Comparison of ENCODE assay signal across 6 cellular contexts in the genomic region with DNA sequence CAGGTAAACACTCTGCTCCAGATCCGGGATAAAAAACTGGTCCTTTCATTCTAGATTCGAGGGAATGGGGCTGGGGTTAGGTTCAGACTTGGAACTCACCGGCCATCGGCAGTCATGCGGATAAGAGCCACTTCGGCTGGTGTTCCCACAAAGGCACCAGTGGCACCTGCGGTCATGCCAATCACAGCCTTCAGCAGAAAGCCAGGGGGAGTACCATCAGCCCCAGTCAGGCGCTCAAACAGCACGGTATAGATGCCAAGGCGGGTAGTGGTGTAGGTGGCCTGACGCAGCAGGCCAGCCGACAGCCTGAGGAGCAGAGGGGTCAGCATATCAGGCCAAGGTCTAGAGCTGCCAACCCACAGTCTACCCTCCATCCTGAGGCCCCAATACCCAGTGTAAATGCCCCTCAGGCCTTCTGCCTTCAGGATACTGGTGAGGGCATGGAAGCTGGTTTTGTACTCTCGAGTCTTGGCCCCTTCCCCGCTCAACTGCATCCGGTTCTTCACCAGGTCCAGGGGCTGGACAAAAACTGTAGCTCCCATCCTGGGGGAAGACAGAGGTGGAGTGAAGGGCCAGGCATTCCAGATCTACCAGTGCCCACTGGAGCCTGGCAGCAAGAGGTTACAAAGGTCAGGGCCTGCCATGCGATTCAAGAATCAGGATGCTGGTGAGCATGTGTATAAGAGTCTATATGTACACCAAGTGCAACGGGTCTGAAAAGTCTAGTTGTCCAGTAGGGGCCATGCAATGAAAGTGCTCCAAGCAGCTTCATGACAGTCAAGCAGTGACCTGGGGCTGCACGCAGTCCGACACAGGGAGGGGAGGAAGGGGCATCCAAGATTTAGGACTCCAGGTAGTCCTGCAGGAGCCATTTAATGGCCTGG. TPM values are rescaled to one million over a fixed set of nuclear protein-coding genes. Genes with fewer than 3 reads are reported as not detected.
A peak's percentile ranks its signal among the peaks of the same experiment; 100 is the strongest.
DNase-seq lines count a peak whose midpoint lies in the region; ATAC-seq and TF ChIP-seq lines count a peak whose summit lies in the region.

No MANE protein-coding gene starts in this region.

- intact Hi-C loops in adrenal gland (cut with DNase I) = loop anchor here (5.0 to 10.0 kb wide), 2 partner anchors 46 to 58 kb away; partner anchors contain the start of genes CAMTA2 (in 1 of the 2), INCA1 (in 1 of the 2) and KIF1C (in 1 of the 2)

- H3K9me3 ChIP-seq in adrenal gland (replicated peaks in 1 of 3) = no peaks in the 10 kb centered on the region
- H3K9me3 ChIP-seq in muscle layer of duodenum (ENCODE audit: control insufficient read depth in 1 of 2, low read length in 2 of 2) = no peaks in the 10 kb centered on the region

- ATAC-seq in HG03460 (IDR thresholded peaks at IDR 0.05; ENCODE audit: unreplicated experiment) = no peak

- WGBS in adrenal gland, 4 donors = 52 to 65% (median 59%) methylated on average over 11 to 19 of the region's 19 CpGs

- H3K36me3 ChIP-seq in H7 (replicated peaks; ENCODE audit: control insufficient read depth, insufficient read depth, low read length) (peaks cover 25% of the 10 kb centered on the region), adrenal gland (replicated peaks in 1 of 2) (peaks cover 0 to 33% of the 10 kb centered on the region in 2 donors), muscle layer of duodenum (ENCODE audit: control insufficient read depth in 1 of 2, insufficient read depth in 2 of 2, low read length in 2 of 2) (peaks cover 35 to 45% of the 10 kb centered on the region in 2 donors)

- peak overlapping the region; percentile 89 for H3K4me3 ChIP-seq in H7 (ENCODE audit: insufficient read depth, low read depth, low read length)
- H3K4me3 ChIP-seq in adrenal gland = peak overlapping the region; percentile 21 to 95 (median 80)
- peak overlapping the region; percentile 70 to 97 for H3K4me3 ChIP-seq in muscle layer of duodenum (ENCODE audit: low read depth in 1 of 2, low read length in 2 of 2)

- H3K27ac ChIP-seq in adrenal gland (peak overlapping the region; percentile 49 to 93 (median 90)), muscle layer of duodenum (ENCODE audit: low read length) (peak overlapping the region; percentile 98)

- no peak for TF ChIP-seq POLR2A in adrenal gland (IDR thresholded peaks at IDR 0.05)

- DNase-seq in H7 (peak; percentile 37), adrenal gland (no peak), NCI-H345 (lab: John Stamatoyannopoulos, UW) (no peak), NCI-H1436 treated with DMSO at 0.1 percent for 48 hours (lab: John Stamatoyannopoulos, UW) (no peak)

- H3K27me3 ChIP-seq in H7 (ENCODE audit: control insufficient read depth, insufficient read depth, low read length) = no peaks in the 10 kb centered on the region
- no peaks in the 10 kb centered on the region for H3K27me3 ChIP-seq in adrenal gland
- H3K27me3 ChIP-seq in muscle layer of duodenum (ENCODE audit: low read depth, low read length) = no peaks in the 10 kb centered on the region

- TF ChIP-seq CTCF in adrenal gland (IDR thresholded peaks at IDR 0.05) = no peak

- H3K4me1 ChIP-seq in adrenal gland (replicated peaks in 1 of 2) = peaks cover 17 to 34% of the 10 kb centered on the region in 2 donors
- peaks cover 16 to 62% of the 10 kb centered on the region in 2 donors for H3K4me1 ChIP-seq in muscle layer of duodenum (ENCODE audit: control insufficient read depth in 1 of 2, insufficient read depth in 2 of 2, low read length in 2 of 2)

RNA-seq across cellular contexts. Expression of gene SLC25A11, which starts 0.9 kb away (rescaled TPM):
- 143 and 169 TPM in 2 replicates for total RNA-seq in H7 (2014; rRNA removed; shearing (Covaris generic))
- 10 to 100 TPM; 65.3 to 77.7 (median 68.5) TPM for total RNA-seq in adrenal gland
- polyA plus RNA-seq in adrenal gland = 10 to 100 TPM; 37.8 to 57.1 (median 40.3) TPM

RNA-seq across cellular contexts. Expression of gene RNF167, which starts 1.2 kb away (rescaled TPM):
- 67.0 and 87.6 TPM in 2 replicates for total RNA-seq in H7 (2014; rRNA removed; shearing (Covaris generic))
- total RNA-seq in adrenal gland = 100 to 1,000 TPM in 4 of 8 donors, 10 to 100 TPM in 4; 46.7 to 130 (median 94.5) TPM
- polyA plus RNA-seq in adrenal gland = 100 to 1,000 TPM; 134 to 252 (median 240) TPM

RNA-seq across cellular contexts. Expression of gene GP1BA, which starts 6.8 kb away (rescaled TPM):
- total RNA-seq in H7 (2014; rRNA removed; shearing (Covaris generic)) = not detected in 2 replicates
- under 1 TPM in 1 of 8 donors, not detected in 7; 0.08 TPM for total RNA-seq in adrenal gland
- not detected for polyA plus RNA-seq in adrenal gland

RNA-seq across cellular contexts. Expression of gene PFN1, which starts 9.4 kb away (rescaled TPM):
- 1,296 and 1,480 TPM in 2 replicates for total RNA-seq in H7 (2014; rRNA removed; shearing (Covaris generic))
- 1,000 to 10,000 TPM in 1 of 8 donors, 100 to 1,000 TPM in 7; 357 to 1,056 (median 454) TPM for total RNA-seq in adrenal gland
- 100 to 1,000 TPM; 310 to 593 (median 390) TPM for polyA plus RNA-seq in adrenal gland

RNA-seq across cellular contexts. Expression of gene ENO3, which starts 12.0 kb away (rescaled TPM):
- 24.2 and 25.7 TPM in 2 replicates for total RNA-seq in H7 (2014; rRNA removed; shearing (Covaris generic))
- total RNA-seq in adrenal gland = 10 to 100 TPM in 2 of 8 donors, 1 to 10 TPM in 6; 1.6 to 13.6 (median 4.2) TPM
- 10 to 100 TPM in 2 of 3 donors, 1 to 10 TPM in 1; 2.5 to 64.8 (median 22.0) TPM for polyA plus RNA-seq in adrenal gland
